Comparison of ENCODE assay signal across 33 cellular contexts in the genomic region with DNA sequence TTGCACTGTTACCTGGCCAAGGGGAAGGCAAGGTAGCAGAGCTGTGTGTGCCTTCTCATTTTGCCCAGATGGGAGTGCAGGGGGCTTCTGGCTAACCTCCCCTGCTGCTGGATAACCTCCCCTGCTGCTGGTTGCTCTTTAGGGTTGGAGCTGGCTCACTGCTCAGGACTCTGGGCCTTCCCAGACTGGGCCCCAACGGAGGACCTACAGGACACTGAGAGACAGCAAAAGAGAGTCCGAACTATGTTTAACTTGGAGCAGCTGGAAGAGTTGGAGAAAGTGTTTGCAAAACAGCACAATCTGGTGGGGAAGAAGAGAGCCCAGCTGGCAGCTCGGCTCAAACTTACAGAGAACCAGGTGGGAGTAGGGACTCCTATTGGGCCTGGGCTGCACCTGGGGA. TPM values are rescaled to one million over a fixed set of nuclear protein-coding genes. Genes with fewer than 3 reads are reported as not detected.
"Had no signal": no experiment of that assay in that cellular context is flagged by ENCODE, and none has a peak within 500 bp of the region (broad histone marks: within the 10 kb centered on the region; RNA-seq: fewer than 3 reads in every experiment).

No MANE protein-coding gene starts in this region.

- ATAC-seq: stimulated activated effector memory CD8-positive, alpha-beta T cell treated with anti-CD3 and anti-CD28 coated beads, Interleukin-12 subunit alpha, Interleukin-12 subunit beta, amount 100 ng/mL, for 72 hours; stimulated activated memory B cell treated with anti-CD40 and anti-IgM and Interleukin-4, amounts not matched to agents 10 μg/mL and 1 μg/mL and 100 μg/mL, for 72 hours; stimulated activated naive B cell treated with anti-CD40 and anti-IgM and Interleukin-4, amounts not matched to agents 10 μg/mL and 1 μg/mL and 100 μg/mL, for 72 hours; stimulated activated naive CD8-positive, alpha-beta T cell treated with anti-CD3 and anti-CD28 coated beads, Interleukin-15, amount 100 ng/mL, for 72 hours; stimulated activated naive CD8-positive, alpha-beta T cell treated with anti-CD3 and anti-CD28 coated beads, Interleukin-15, Interleukin-2, amounts not matched to agents 100 U/mL and 50 U/mL, for 24 hours; upper lobe of right lung had no signal

- H3K4me1 ChIP-seq: testis, uterus had no signal

- H3K4me3 ChIP-seq: stomach, suprapubic skin, testis, thoracic aorta, thyroid gland, tibial artery, tibial nerve, transverse colon, upper lobe of left lung, upper lobe of right lung, uterus, vagina had no signal

- FAIRE-seq: urothelium cell line had no signal

- H3K4me3 Mint-ChIP-seq: stimulated activated effector memory CD8-positive, alpha-beta T cell treated with anti-CD3 and anti-CD28 coated beads, Interleukin-12 subunit alpha, Interleukin-12 subunit beta, amount 100 ng/mL, for 72 hours; stimulated activated memory B cell treated with anti-CD40 and anti-IgM and Interleukin-4, amounts not matched to agents 10 μg/mL and 1 μg/mL and 100 μg/mL, for 72 hours; stimulated activated naive B cell treated with anti-CD40 and anti-IgM and Interleukin-4, amounts not matched to agents 10 μg/mL and 1 μg/mL and 100 μg/mL, for 72 hours; stimulated activated naive CD8-positive, alpha-beta T cell treated with anti-CD3 and anti-CD28 coated beads, Interleukin-15, amount 100 ng/mL, for 72 hours; stimulated activated naive CD8-positive, alpha-beta T cell treated with anti-CD3 and anti-CD28 coated beads, Interleukin-15, Interleukin-2, amounts not matched to agents 100 ng/mL and 50 ng/mL, for 24 hours; type B pancreatic cell had no signal

- DNase-seq: stimulated activated CD4-positive, alpha-beta T cell treated with anti-CD3 and anti-CD28 coated beads, Interleukin-2, amount 100 ng/mL, for 48 hours; stimulated activated CD4-positive, alpha-beta T cell treated with anti-CD3 and anti-CD28 coated beads, Interleukin-4, amount 100 ng/mL, for 1 hour; stimulated activated CD4-positive, alpha-beta T cell treated with anti-CD3 and anti-CD28 coated beads, Interleukin-4, amount 100 ng/mL, for 24 hours; stimulated activated CD4-positive, alpha-beta T cell treated with anti-CD3 and anti-CD28 coated beads, Interleukin-4, amount 100 ng/mL, for 4 hours; stimulated activated CD8-positive, alpha-beta memory T cell treated with anti-CD3 and anti-CD28 coated beads, Interleukin-4, amount 100 ng/mL, for 48 hours; stimulated activated naive B cell treated with anti-CD40 and anti-IgM and Interleukin-4, amounts not matched to agents 10 μg/mL and 1 μg/mL and 100 μg/mL, for 72 hours; stimulated activated naive CD4-positive, alpha-beta T cell; stimulated activated naive CD4-positive, alpha-beta T cell treated with Interleukin-2 at 50 U/mL for 16 hours; stimulated activated naive CD8-positive, alpha-beta T cell treated with anti-CD3 and anti-CD28 coated beads, Interleukin-15, amount 100 ng/mL, for 72 hours; stimulated activated naive CD8-positive, alpha-beta T cell treated with anti-CD3 and anti-CD28 coated beads, Interleukin-15, Interleukin-2, amounts not matched to agents 100 U/mL and 50 U/mL, for 24 hours; stomach; substantia nigra; testis; thyroid gland; tibial artery; transverse colon; trophoblast cell; upper lobe of left lung; upper lobe of right lung; uterus had no signal

- H3K27ac Mint-ChIP-seq: stimulated activated effector memory CD8-positive, alpha-beta T cell treated with anti-CD3 and anti-CD28 coated beads, Interleukin-12 subunit alpha, Interleukin-12 subunit beta, amount 100 ng/mL, for 72 hours; stimulated activated memory B cell treated with anti-CD40 and anti-IgM and Interleukin-4, amounts not matched to agents 10 μg/mL and 1 μg/mL and 100 μg/mL, for 72 hours; stimulated activated naive B cell treated with anti-CD40 and anti-IgM and Interleukin-4, amounts not matched to agents 10 μg/mL and 1 μg/mL and 100 μg/mL, for 72 hours; stimulated activated naive CD8-positive, alpha-beta T cell treated with anti-CD3 and anti-CD28 coated beads, Interleukin-15, amount 100 ng/mL, for 72 hours; stimulated activated naive CD8-positive, alpha-beta T cell treated with anti-CD3 and anti-CD28 coated beads, Interleukin-15, Interleukin-2, amounts not matched to agents 100 ng/mL and 50 ng/mL, for 24 hours; type B pancreatic cell had no signal

- H3K36me3 Mint-ChIP-seq: stimulated activated effector memory CD8-positive, alpha-beta T cell treated with anti-CD3 and anti-CD28 coated beads, Interleukin-12 subunit alpha, Interleukin-12 subunit beta, amount 100 ng/mL, for 72 hours; stimulated activated memory B cell treated with anti-CD40 and anti-IgM and Interleukin-4, amounts not matched to agents 10 μg/mL and 1 μg/mL and 100 μg/mL, for 72 hours; stimulated activated naive B cell treated with anti-CD40 and anti-IgM and Interleukin-4, amounts not matched to agents 10 μg/mL and 1 μg/mL and 100 μg/mL, for 72 hours; type B pancreatic cell had no signal

- H3K27ac ChIP-seq: stomach, suprapubic skin, testis, thoracic aorta, thyroid gland, tibial artery, tibial nerve, transverse colon, upper lobe of left lung, upper lobe of right lung, uterus, vagina had no signal

- H3K27me3 ChIP-seq: testis had no signal

- H3K9me3 ChIP-seq: stomach, suprapubic skin, testis, thoracic aorta, thyroid gland, tibial artery, tibial nerve, transverse colon, upper lobe of left lung, upper lobe of right lung, uterus, vagina had no signal

- H3K36me3 ChIP-seq: stomach, suprapubic skin, thoracic aorta, thyroid gland, tibial artery, tibial nerve, transverse colon, upper lobe of left lung, upper lobe of right lung, uterus, vagina had no signal

- H3K9me3 Mint-ChIP-seq: stimulated activated effector memory CD8-positive, alpha-beta T cell treated with anti-CD3 and anti-CD28 coated beads, Interleukin-12 subunit alpha, Interleukin-12 subunit beta, amount 100 ng/mL, for 72 hours; stimulated activated memory B cell treated with anti-CD40 and anti-IgM and Interleukin-4, amounts not matched to agents 10 μg/mL and 1 μg/mL and 100 μg/mL, for 72 hours; stimulated activated naive B cell treated with anti-CD40 and anti-IgM and Interleukin-4, amounts not matched to agents 10 μg/mL and 1 μg/mL and 100 μg/mL, for 72 hours; stimulated activated naive CD8-positive, alpha-beta T cell treated with anti-CD3 and anti-CD28 coated beads, Interleukin-15, amount 100 ng/mL, for 72 hours; stimulated activated naive CD8-positive, alpha-beta T cell treated with anti-CD3 and anti-CD28 coated beads, Interleukin-15, Interleukin-2, amounts not matched to agents 100 ng/mL and 50 ng/mL, for 24 hours; type B pancreatic cell had no signal

RNA-seq across cellular contexts. Expression of a gene that starts 5.9 kb away (rescaled TPM):
- total RNA-seq: stomach, subcutaneous adipose tissue, suprapubic skin, temporal lobe, thoracic aorta, thyroid gland, tibial nerve, transverse colon, upper lobe of right lung, ureter, urinary bladder, uterus, vagina had no signal
